In the genomic region with DNA sequence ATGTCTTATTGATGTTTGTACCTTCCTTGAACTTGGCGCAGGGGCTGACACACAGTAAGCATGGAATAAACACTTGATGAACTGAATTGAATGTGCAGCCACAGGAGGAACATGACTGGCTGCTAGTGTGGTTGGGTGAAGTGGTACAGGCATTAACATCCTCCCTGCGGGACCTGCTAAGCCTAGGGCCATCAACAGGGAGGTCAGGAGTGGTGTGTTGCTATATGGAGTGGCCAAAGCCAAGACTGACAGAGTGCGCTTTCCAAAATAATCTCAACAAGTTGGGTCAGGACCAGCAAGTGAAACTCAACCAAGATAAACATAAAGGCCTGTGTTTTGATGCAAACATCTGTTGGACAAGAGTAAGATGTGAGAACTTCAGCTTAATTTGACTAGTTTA, we compare ENCODE assay signal across 22 cellular contexts.
DNase-seq lines count a peak whose midpoint lies in the region; ATAC-seq and TF ChIP-seq lines count a peak whose summit lies in the region.
"Had no signal": no experiment of that assay in that cellular context is flagged by ENCODE, and none has a peak within 500 bp of the region (broad histone marks: within the 10 kb centered on the region; RNA-seq: fewer than 3 reads in every experiment).

No MANE protein-coding gene starts in this region.

- DNase-seq in LNCaP clone FGC (ENCODE audit: low read depth) (peak; percentile 11), activated B cell treated with CpG ODN at 0.5 μM for 24 hours (no peak), islet precursor cell (peak; percentile 43), sigmoid colon (no peak), DMS79 (lab: John Stamatoyannopoulos, UW) (no peak), activated gamma-delta T cell treated with Interleukin-2 at 50 U/mL for 16 hours (no peak)
- DNase-seq: Calu3; CD8-positive, alpha-beta T cell; DMS153; GDM1; IMR-90; MV-4-11; NCI-H1105 treated with DMSO at 0.1 percent for 48 hours; NCI-H2029 treated with DMSO at 0.1 percent for 48 hours; NCI-H2171; NCI-H524 treated with DMSO at 0.1 percent for 48 hours; NCI-H82; OCI-M1 had no signal

- H3K36me3 Mint-ChIP-seq in activated B cell treated with CpG ODN at 0.5 μM for 24 hours (ENCODE audit: low read depth), result peaks cover 81% of the 10 kb centered on the region
- peaks cover 63% of the 10 kb centered on the region for H3K36me3 Mint-ChIP-seq in stimulated activated memory B cell treated with anti-CD40 and anti-IgM and Interleukin-4, amounts not matched to agents 10 μg/mL and 1 μg/mL and 100 μg/mL, for 72 hours
- H3K36me3 Mint-ChIP-seq: CD8-positive, alpha-beta T cell had no signal

- no peak overlapping the region for H3K4me3 Mint-ChIP-seq in activated B cell treated with CpG ODN at 0.5 μM for 24 hours
- no peak overlapping the region for H3K4me3 Mint-ChIP-seq in stimulated activated memory B cell treated with anti-CD40 and anti-IgM and Interleukin-4, amounts not matched to agents 10 μg/mL and 1 μg/mL and 100 μg/mL, for 72 hours
- H3K4me3 Mint-ChIP-seq: CD8-positive, alpha-beta T cell had no signal

- TF ChIP-seq CTCF in LNCaP clone FGC (IDR thresholded peaks at IDR 0.05; ENCODE audit: control insufficient read depth, extremely low read depth, insufficient read depth) (no peak), activated B cell treated with CpG ODN at 0.5 μM for 24 hours (IDR thresholded peaks at IDR 0.05) (no peak), sigmoid colon (IDR thresholded peaks at IDR 0.05) (no peak)

- peak overlapping the region; percentile 41 for H3K27ac Mint-ChIP-seq in activated B cell treated with CpG ODN at 0.5 μM for 24 hours
- H3K27ac Mint-ChIP-seq in stimulated activated memory B cell treated with anti-CD40 and anti-IgM and Interleukin-4, amounts not matched to agents 10 μg/mL and 1 μg/mL and 100 μg/mL, for 72 hours, result peak overlapping the region; percentile 36
- H3K27ac Mint-ChIP-seq: CD8-positive, alpha-beta T cell had no signal

- CTCF ChIA-PET in activated B cell treated with CpG ODN at 0.5 μM for 24 hours (lab: Charles Lee), result no interaction called here

- no peak for TF ChIP-seq EP300 in sigmoid colon (IDR thresholded peaks at IDR 0.05)

- H3K4me3 ChIP-seq in LNCaP clone FGC (ENCODE audit: low read depth, low read length) (no peak overlapping the region), sigmoid colon (no peak overlapping the region)
- H3K4me3 ChIP-seq: BLaER1 had no signal

- H3K27me3 ChIP-seq in sigmoid colon, result no peaks in the 10 kb centered on the region
- H3K27me3 ChIP-seq: BLaER1 had no signal

- H3K36me3 ChIP-seq in sigmoid colon, result no peaks in the 10 kb centered on the region

- H3K9me3 ChIP-seq in sigmoid colon, result no peaks in the 10 kb centered on the region
- H3K9me3 ChIP-seq: BLaER1 had no signal

- TF ChIP-seq POLR2A in sigmoid colon (IDR thresholded peaks at IDR 0.05), result no peak

- POLR2A ChIA-PET in activated B cell treated with CpG ODN at 0.5 μM for 24 hours (lab: Charles Lee), result no interaction called here

- H3K9me3 Mint-ChIP-seq in activated B cell treated with CpG ODN at 0.5 μM for 24 hours, result no peaks in the 10 kb centered on the region
- no peaks in the 10 kb centered on the region for H3K9me3 Mint-ChIP-seq in stimulated activated memory B cell treated with anti-CD40 and anti-IgM and Interleukin-4, amounts not matched to agents 10 μg/mL and 1 μg/mL and 100 μg/mL, for 72 hours
- H3K9me3 Mint-ChIP-seq: CD8-positive, alpha-beta T cell had no signal

- 79 to 84% methylated on average over 3 of the region's 3 CpGs for WGBS in sigmoid colon, 2 donors

- H3K4me1 ChIP-seq in sigmoid colon, result no peaks in the 10 kb centered on the region
- H3K4me1 ChIP-seq: BLaER1 had no signal

- no peaks in the 10 kb centered on the region for H3K4me1 Mint-ChIP-seq in activated B cell treated with CpG ODN at 0.5 μM for 24 hours
- H3K4me1 Mint-ChIP-seq in stimulated activated memory B cell treated with anti-CD40 and anti-IgM and Interleukin-4, amounts not matched to agents 10 μg/mL and 1 μg/mL and 100 μg/mL, for 72 hours, result peaks cover 7% of the 10 kb centered on the region

- ATAC-seq in activated B cell treated with CpG ODN at 0.5 μM for 24 hours (ENCODE audit: low read depth), result no peak
- no peak for ATAC-seq in stimulated activated memory B cell treated with anti-CD40 and anti-IgM and Interleukin-4, amounts not matched to agents 10 μg/mL and 1 μg/mL and 100 μg/mL, for 72 hours
- ATAC-seq: CD8-positive, alpha-beta T cell; HCT116 had no signal

- intact Hi-C loops in activated B cell treated with CpG ODN at 0.5 μM for 24 hours (cut with micrococcal nuclease) (loop anchor here (5.0 kb wide), 1 partner anchor 35 kb away; no protein-coding TSS in a partner anchor), sigmoid colon (cut with DNase I) (no loop called here)

- H3K27me3 Mint-ChIP-seq in activated B cell treated with CpG ODN at 0.5 μM for 24 hours, result no peaks in the 10 kb centered on the region
- no peaks in the 10 kb centered on the region for H3K27me3 Mint-ChIP-seq in stimulated activated memory B cell treated with anti-CD40 and anti-IgM and Interleukin-4, amounts not matched to agents 10 μg/mL and 1 μg/mL and 100 μg/mL, for 72 hours

- no peak overlapping the region for H3K27ac ChIP-seq in sigmoid colon
- H3K27ac ChIP-seq: BLaER1, KMS-11 had no signal

Comparison
In these comparisons a context has a peak if more than half of its experiments do, and no peak if none do; other contexts are left out.
1. DNase-seq: peak in LNCaP clone FGC (single experiment) and islet precursor cell (single experiment); none in activated B cell treated with CpG ODN at 0.5 μM for 24 hours (single experiment), sigmoid colon (single experiment), DMS79 (single experiment) and activated gamma-delta T cell treated with Interleukin-2 at 50 U/mL for 16 hours (single experiment).